Comparison of ENCODE assay signal across 24 cellular contexts in genomic region chr1:92899780-92900179, GRCh38.
"Had no signal": no experiment of that assay in that cellular context is flagged by ENCODE, and none has a peak within 500 bp of the region (broad histone marks: within the 10 kb centered on the region; RNA-seq: fewer than 3 reads in every experiment).

No MANE protein-coding gene starts in this region.

- H3K27ac ChIP-seq: HL-60 had no signal

- FAIRE-seq: HTR-8/SVneo, RCC 7860 had no signal

- H3K9ac ChIP-seq: SK-N-SH had no signal

- H3K4me2 ChIP-seq: SK-N-SH had no signal

- H3K27me3 ChIP-seq: MG63 had no signal

- ATAC-seq: T-cell had no signal

- H3K9me3 ChIP-seq: SK-N-SH had no signal

- H3K4me3 ChIP-seq: MG63 had no signal

- DNase-seq: Karpas-422, KG1, MG63, NCI-H1092 treated with DMSO at 0.1 percent for 48 hours, NCI-H1436, NCI-H187, NCI-H2029, NCI-H2081 treated with DMSO at 0.1 percent for 48 hours, NCI-H2171, NCI-H226, NCI-H446, NCI-H510A, NCI-H524 treated with DMSO at 0.1 percent for 48 hours, NCI-H69, NCI-H774, Right ventricle myocardium superior, RPMI8226, SIG-M5, SK-N-SH, SW 1271, T-cell had no signal

- H3K36me3 ChIP-seq: MG63 had no signal
